ENCODE assay signal across 22 cellular contexts in genomic region chr19:13768510-13768909, GRCh38.
"Had no signal": no experiment of that assay in that cellular context is flagged by ENCODE, and none has a peak within 500 bp of the region (broad histone marks: within the 10 kb centered on the region; RNA-seq: fewer than 3 reads in every experiment).

No MANE protein-coding gene starts in this region.

- H3K4me1 ChIP-seq: colonic mucosa, neural progenitor cell had no signal

- H3K4me3 ChIP-seq: colonic mucosa, lung, neural progenitor cell, ovary, psoas muscle, skin epidermis, spleen, thoracic aorta, tibial nerve, upper lobe of left lung, uterus had no signal

- H3K36me3 ChIP-seq: colonic mucosa, neural progenitor cell, ovary, uterus had no signal

- H3K27ac ChIP-seq: colonic mucosa, neural progenitor cell, ovary, psoas muscle, skin epidermis, spleen, thoracic aorta, tibial nerve, upper lobe of left lung, uterus had no signal

- DNase-seq: colonic mucosa; dermis blood vessel endothelial cell; effector memory CD4-positive, alpha-beta T cell; erythroblast; hypothalamus; nucleus accumbens; ovary; posterior cingulate gyrus; psoas muscle; right cardiac atrium; spleen; stimulated activated CD4-positive, alpha-beta T cell treated with anti-CD3 and anti-CD28 coated beads, Interleukin-4, amount 100 ng/mL, for 4 hours; stimulated activated naive CD8-positive, alpha-beta T cell treated with anti-CD3 and anti-CD28 coated beads, Interleukin-15, Interleukin-2, amounts not matched to agents 100 U/mL and 50 U/mL, for 24 hours; substantia nigra; upper lobe of left lung; uterus had no signal

- H3K9me3 ChIP-seq: colonic mucosa, ovary, psoas muscle, spleen, thoracic aorta, tibial nerve, upper lobe of left lung, uterus had no signal

- ATAC-seq: psoas muscle; right cardiac atrium; stimulated activated memory B cell treated with anti-CD40 and anti-IgM and Interleukin-4, amounts not matched to agents 10 μg/mL and 1 μg/mL and 100 μg/mL, for 72 hours; stimulated activated naive CD8-positive, alpha-beta T cell treated with anti-CD3 and anti-CD28 coated beads, Interleukin-15, Interleukin-2, amounts not matched to agents 100 U/mL and 50 U/mL, for 24 hours had no signal
